ENCODE assay signal across 2 cellular contexts in genomic region chr11:12146678-12147077, GRCh38.
TF ChIP-seq lines count a peak whose summit lies in the region.

No MANE protein-coding gene starts in this region.

TF ChIP-seq in HEK293, 187 proteins besides CTCF, POLR2A, EP300 and RAD21:
- peak; percentile 58; the same call in 1 of the 2 replicates for TF ChIP-seq ZNF146 (tag by site-specific recombination; IDR thresholded peaks at IDR 0.05)

TF ChIP-seq in K562, 482 proteins besides CTCF, POLR2A, EP300 and RAD21:
- TF ChIP-seq ZNF146 (CRISPR knock-in tag; IDR thresholded peaks at IDR 0.05; ENCODE audit: unreplicated experiment) (peak; percentile 82), BCOR (IDR thresholded peaks at IDR 0.05) (peak; percentile 47; the same call in 1 of the 2 replicates), NFIC (IDR thresholded peaks at IDR 0.05) (peak; percentile 13; the same call in 1 of the 2 replicates)
